In the genomic region with DNA sequence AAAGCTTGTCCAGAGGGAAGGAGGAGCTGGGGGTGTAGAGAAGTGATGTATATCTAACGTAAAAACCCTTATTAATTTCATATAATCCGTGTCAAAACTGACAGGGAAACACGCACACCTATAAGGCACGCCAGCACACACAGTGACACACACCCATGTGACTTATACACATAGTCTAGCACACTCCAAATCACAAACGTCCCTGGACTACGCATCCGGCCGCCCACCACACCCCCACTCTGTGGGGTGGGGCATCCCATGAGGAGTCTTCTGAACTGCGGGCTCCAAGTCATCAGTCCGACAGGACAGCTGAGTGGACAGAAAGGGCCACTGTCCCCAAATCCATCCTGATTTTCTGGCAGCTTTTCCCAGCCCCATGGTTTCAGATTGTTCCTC, we compare ENCODE assay signal across 8 cellular contexts. TPM values are rescaled to one million over a fixed set of nuclear protein-coding genes. Genes with fewer than 3 reads are reported as not detected.
DNase-seq lines count a peak whose midpoint lies in the region; ATAC-seq and TF ChIP-seq lines count a peak whose summit lies in the region.

No MANE protein-coding gene starts in this region.

- peak overlapping the region; percentile 94 for H3K4me2 ChIP-seq in hepatocyte

- peaks cover 3% of the 10 kb centered on the region for H3K36me3 Mint-ChIP-seq in CD4-positive, CD25-positive, alpha-beta regulatory T cell

- peaks cover 17% of the 10 kb centered on the region for H3K79me2 ChIP-seq in hepatocyte

- WGBS in adipose tissue, 3 donors, result 5 to 9% (median 7%) methylated on average over 10 of the region's 10 CpGs
- under 1% methylated on average over 10 of the region's 10 CpGs for WGBS in hepatocyte (ENCODE audit: low lambda C conversion rate, missing lambda C conversion rate)

- H3K9me3 ChIP-seq in CD4-positive, CD25-positive, alpha-beta regulatory T cell (ENCODE audit: control insufficient read depth in 2 of 2, low read length in 2 of 2), result no peaks in the 10 kb centered on the region
- H3K9me3 ChIP-seq in SJSA1 (replicated peaks), result 0 out of 2 replicates have a peak, but pooled peaks cover 9% of the 10 kb centered on the region
- H3K9me3 ChIP-seq in hepatocyte (ENCODE audit: low read depth), result no peaks in the 10 kb centered on the region
- no peaks in the 10 kb centered on the region for H3K9me3 ChIP-seq in gastrocnemius medialis

- TF ChIP-seq POLR2A in gastrocnemius medialis (IDR thresholded peaks at IDR 0.05), result no peak

- H3K27ac Mint-ChIP-seq in CD4-positive, CD25-positive, alpha-beta regulatory T cell, result peak overlapping the region; percentile 92 to 95 (median 93)

- ATAC-seq in CD4-positive, CD25-positive, alpha-beta regulatory T cell (ENCODE audit: low read depth in 2 of 2), result peak; percentile 71 to 75
- ATAC-seq in gastrocnemius medialis, result peak; percentile 29 to 46

- H3K27ac ChIP-seq in CD4-positive, CD25-positive, alpha-beta regulatory T cell (ENCODE audit: insufficient read depth, low read length, poor library complexity, severe bottlenecking), result peak overlapping the region; percentile 73
- H3K27ac ChIP-seq in SJSA1 (peak overlapping the region; percentile 99), adipose tissue (ENCODE audit: low read depth, low read length) (peak overlapping the region; percentile 93), hepatocyte (peak overlapping the region; percentile 94), gastrocnemius medialis (peak overlapping the region; percentile 84 to 93 (median 90))

- no peak for TF ChIP-seq CTCF in hepatocyte (IDR thresholded peaks at IDR 0.05; ENCODE audit: poor library complexity)
- no peak for TF ChIP-seq CTCF in gastrocnemius medialis (IDR thresholded peaks at IDR 0.05 in 4 of 5, conservative IDR thresholded peaks at IDR 0.05 in 1 of 5)

- CTCF ChIA-PET in HEK293T (lab: Yijun Ruan, JAX), result interaction anchor here (0.7 to 1.6 kb wide), 2 partner anchors 13 to 46 kb away, joined by 4 to 5 read pairs; no protein-coding TSS in a partner anchor

- in situ Hi-C loops in gastrocnemius medialis (cut with MboI; ENCODE audit: low sequenced_read_pairs in 4 of 4), result no loop called here

- peak overlapping the region; percentile 88 to 98 (median 94) for H3K4me3 Mint-ChIP-seq in CD4-positive, CD25-positive, alpha-beta regulatory T cell

- peaks cover 0 to 59% (median 35%) of the 10 kb centered on the region in 4 donors for H3K4me1 Mint-ChIP-seq in CD4-positive, CD25-positive, alpha-beta regulatory T cell

- H3K27me3 Mint-ChIP-seq in CD4-positive, CD25-positive, alpha-beta regulatory T cell, result no peaks in the 10 kb centered on the region

- peak overlapping the region; percentile 75 for H3K4me3 ChIP-seq in CD4-positive, CD25-positive, alpha-beta regulatory T cell (ENCODE audit: low read depth, low read length)
- H3K4me3 ChIP-seq in SJSA1 (peak overlapping the region; percentile 99), hepatocyte (peak overlapping the region; percentile 97), gastrocnemius medialis (peak overlapping the region; percentile 73 to 94 (median 86))

- no peaks in the 10 kb centered on the region for H3K9me3 Mint-ChIP-seq in CD4-positive, CD25-positive, alpha-beta regulatory T cell

- POLR2A ChIA-PET in HEK293T (lab: Yijun Ruan, JAX), result no interaction called here

- DNase-seq in CD4-positive, CD25-positive, alpha-beta regulatory T cell, result peak; percentile 42 to 66 (median 48)
- DNase-seq in HEK293T (ENCODE audit: extremely low spot score) (peak; percentile 57), SJSA1 (ENCODE audit: low read depth in 1 of 2, low spot score in 2 of 2) (peak; percentile 81 to 89), hepatocyte (ENCODE audit: low spot score) (peak; percentile 63), gastrocnemius medialis (no peak), DMS79 (lab: John Stamatoyannopoulos, UW) (no peak), DMS153 (lab: John Stamatoyannopoulos, UW) (no peak)

- no peaks in the 10 kb centered on the region for H3K27me3 ChIP-seq in CD4-positive, CD25-positive, alpha-beta regulatory T cell (ENCODE audit: control insufficient read depth, insufficient read depth, low read length)
- no peaks in the 10 kb centered on the region for H3K27me3 ChIP-seq in SJSA1 (replicated peaks)
- H3K27me3 ChIP-seq in hepatocyte, result no peaks in the 10 kb centered on the region
- H3K27me3 ChIP-seq in gastrocnemius medialis, result no peaks in the 10 kb centered on the region

- intact Hi-C loops in gastrocnemius medialis (cut with DNase I; ENCODE audit: low total_unique reads), result loop anchor here (5.0 kb wide), 1 partner anchor 104 kb away; no protein-coding TSS in a partner anchor

- peak overlapping the region; percentile 85 for H2AFZ ChIP-seq in hepatocyte

- H3K9me2 ChIP-seq in hepatocyte (replicated peaks; ENCODE audit: insufficient read depth), result no peaks in the 10 kb centered on the region

- H4K20me1 ChIP-seq in hepatocyte (ENCODE audit: insufficient read depth, poor library complexity, severe bottlenecking), result peaks cover 8% of the 10 kb centered on the region

- H3K4me1 ChIP-seq in CD4-positive, CD25-positive, alpha-beta regulatory T cell (ENCODE audit: control insufficient read depth, insufficient read depth, low read length, poor library complexity, severe bottlenecking), result peaks cover 14% of the 10 kb centered on the region
- H3K4me1 ChIP-seq in SJSA1 (replicated peaks) (peaks cover 47% of the 10 kb centered on the region), hepatocyte (ENCODE audit: insufficient read depth) (peaks cover 21% of the 10 kb centered on the region), gastrocnemius medialis (peaks cover 40 to 66% of the 10 kb centered on the region in 2 donors)

- no peaks in the 10 kb centered on the region for H3K36me3 ChIP-seq in CD4-positive, CD25-positive, alpha-beta regulatory T cell (ENCODE audit: control insufficient read depth, insufficient read depth, low read length)
- peaks cover 55% of the 10 kb centered on the region for H3K36me3 ChIP-seq in SJSA1
- H3K36me3 ChIP-seq in hepatocyte (replicated peaks; ENCODE audit: insufficient read depth, low read depth), result no peaks in the 10 kb centered on the region
- H3K36me3 ChIP-seq in gastrocnemius medialis, result peaks cover 0 to 7% of the 10 kb centered on the region in 2 donors

TF ChIP-seq in HEK293T, 16 proteins besides CTCF, POLR2A, EP300 and RAD21:
- TF ChIP-seq HDGF (IDR thresholded peaks at IDR 0.05; ENCODE audit: borderline replicate concordance) (0 out of 2 replicates have a peak, but pooled peaks have one; percentile 8), ZNF384 (IDR thresholded peaks at IDR 0.05) (no peak), CTBP1 (IDR thresholded peaks at IDR 0.05; ENCODE audit: borderline replicate concordance) (no peak), SUZ12 (IDR thresholded peaks at IDR 0.05) (no peak), NFRKB (IDR thresholded peaks at IDR 0.05) (no peak)

RNA-seq across cellular contexts. Expression of a gene that starts 0.8 kb away (rescaled TPM):
- 21.5 TPM for total RNA-seq in CD4-positive, CD25-positive, alpha-beta regulatory T cell
- polyA plus RNA-seq in CD4-positive, CD25-positive, alpha-beta regulatory T cell, result 10 to 100 TPM in 1 of 4 donors, 1 to 10 TPM in 3; 7.5 to 10.2 (median 8.3) TPM
- 170 and 321 TPM in 2 replicates for total RNA-seq in SJSA1 (2014; rRNA removed; shearing (Covaris generic))
- polyA plus RNA-seq in adipose tissue (100 to 1,000 TPM in 2 of 3 donors, 10 to 100 TPM in 1; 54.6 to 289 (median 276) TPM), hepatocyte (59.5 and 62.0 TPM in 2 replicates)
- total RNA-seq in hepatocyte (61.1 and 82.3 TPM in 2 replicates), gastrocnemius medialis (10 to 100 TPM; 10.5 to 34.7 (median 27.2) TPM)

RNA-seq across cellular contexts. Expression of a gene that starts 15.6 kb away (rescaled TPM):
- total RNA-seq in CD4-positive, CD25-positive, alpha-beta regulatory T cell, result not detected
- not detected for polyA plus RNA-seq in CD4-positive, CD25-positive, alpha-beta regulatory T cell
- total RNA-seq in SJSA1 (2014; rRNA removed; shearing (Covaris generic)), result not detected in 2 replicates
- polyA plus RNA-seq in adipose tissue (under 1 TPM in 2 of 3 donors, not detected in 1; 0.13 to 0.35 TPM), hepatocyte (0.51 and 0.57 TPM in 2 replicates)
- total RNA-seq in hepatocyte (0.72 TPM in 1 of 2 replicates, not detected in the other), gastrocnemius medialis (100 to 1,000 TPM; 255 to 894 (median 358) TPM)

RNA-seq across cellular contexts. Expression of a gene that starts 54.6 kb away (rescaled TPM):
- not detected for total RNA-seq in CD4-positive, CD25-positive, alpha-beta regulatory T cell
- not detected for polyA plus RNA-seq in CD4-positive, CD25-positive, alpha-beta regulatory T cell
- total RNA-seq in SJSA1 (2014; rRNA removed; shearing (Covaris generic)), result not detected in 2 replicates
- polyA plus RNA-seq in adipose tissue (under 1 TPM; 0.13 to 0.56 (median 0.54) TPM), hepatocyte (0.45 and 2.2 TPM in 2 replicates)
- total RNA-seq in hepatocyte (0.68 and 4.4 TPM in 2 replicates), gastrocnemius medialis (under 1 TPM in 2 of 4 donors, not detected in 2; 0.07 to 0.47 TPM)

RNA-seq across cellular contexts. Expression of a gene that starts 56.4 kb away (rescaled TPM):
- 182 TPM for total RNA-seq in CD4-positive, CD25-positive, alpha-beta regulatory T cell
- polyA plus RNA-seq in CD4-positive, CD25-positive, alpha-beta regulatory T cell, result 10 to 100 TPM; 50.3 to 74.1 (median 54.9) TPM
- total RNA-seq in SJSA1 (2014; rRNA removed; shearing (Covaris generic)), result 37.5 and 45.8 TPM in 2 replicates
- polyA plus RNA-seq in adipose tissue, result 100 to 1,000 TPM in 1 of 3 donors, 10 to 100 TPM in 2; 61.8 to 105 (median 74.6) TPM
- 85.8 and 110 TPM in 2 replicates for total RNA-seq in hepatocyte
- polyA plus RNA-seq in hepatocyte, result 95.1 and 113 TPM in 2 replicates
- 100 to 1,000 TPM; 170 to 208 (median 196) TPM for total RNA-seq in gastrocnemius medialis

Comparison
In these comparisons a context has a peak if more than half of its experiments do, and no peak if none do; other contexts are left out.
1. DNase-seq: peak in CD4-positive, CD25-positive, alpha-beta regulatory T cell (3 of 3), HEK293T (single experiment), SJSA1 (2 of 2) and hepatocyte (single experiment); none in gastrocnemius medialis (0 of 2), DMS79 (single experiment) and DMS153 (single experiment).
2. RNA of a gene that starts 15.6 kb away (total RNA-seq): 255 to 894 TPM in gastrocnemius medialis; not detected in CD4-positive, CD25-positive, alpha-beta regulatory T cell (single experiment), not detected in SJSA1 and 0.72 TPM in hepatocyte; every median in the first group is over 100 times any median in the second.
3. Peak in every context shown above with its lines, with median percentiles within 50 percentile points of each other: H3K27ac ChIP-seq and H3K4me3 ChIP-seq.